ENCODE assay signal across 22 cellular contexts in the genomic region with DNA sequence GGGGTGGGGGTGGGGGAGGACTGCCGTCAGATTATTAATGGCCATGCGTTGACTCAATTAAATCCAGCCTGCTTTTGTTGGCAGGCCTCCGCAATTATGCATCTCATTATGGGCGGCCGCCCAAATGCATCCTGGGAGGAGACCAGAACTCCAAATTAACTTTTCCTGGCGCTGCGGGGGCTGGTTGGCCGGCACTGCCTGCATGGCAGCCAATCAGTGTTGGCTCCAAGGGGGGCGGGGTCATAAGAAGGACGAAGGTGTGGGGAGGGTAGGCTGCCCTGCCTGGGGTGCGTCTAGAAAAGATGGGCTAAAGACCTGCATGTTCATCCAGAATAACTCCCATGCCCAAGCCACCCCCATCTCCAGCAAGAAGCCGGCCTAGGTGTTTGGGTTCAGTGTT.
"Had no signal": no experiment of that assay in that cellular context is flagged by ENCODE, and none has a peak within 500 bp of the region (broad histone marks: within the 10 kb centered on the region; RNA-seq: fewer than 3 reads in every experiment).

No MANE protein-coding gene starts in this region.

- H3K4me1 Mint-ChIP-seq: nephron, neural crest cell had no signal

- H3K36me3 Mint-ChIP-seq: naive thymus-derived CD8-positive, alpha-beta T cell; stimulated activated effector memory CD8-positive, alpha-beta T cell treated with anti-CD3 and anti-CD28 coated beads, Interleukin-12 subunit alpha, Interleukin-12 subunit beta, amount 100 ng/mL, for 72 hours had no signal

- H3K4me1 ChIP-seq: lower lobe of right lung, parathyroid adenoma, psoas muscle, vagina had no signal

- H3K36me3 ChIP-seq: left lung, lower lobe of right lung, sigmoid colon, spleen, suprapubic skin, tibial nerve, upper lobe of left lung, vagina had no signal

- DNase-seq: hypothalamus; left cardiac atrium; left lung; lower lobe of right lung; mesenchymal stem cell; naive thymus-derived CD8-positive, alpha-beta T cell; nucleus accumbens; psoas muscle; sigmoid colon; small intestine; stimulated activated CD4-positive, alpha-beta T cell treated with anti-CD3 and anti-CD28 coated beads, Interleukin-4, amount 100 ng/mL, for 24 hours; stimulated activated naive CD4-positive, alpha-beta T cell; upper lobe of left lung had no signal

- ATAC-seq: left cardiac atrium; left lung; lower lobe of right lung; naive thymus-derived CD8-positive, alpha-beta T cell; psoas muscle; stimulated activated effector memory CD8-positive, alpha-beta T cell treated with anti-CD3 and anti-CD28 coated beads, Interleukin-12 subunit alpha, Interleukin-12 subunit beta, amount 100 ng/mL, for 72 hours had no signal

- H3K4me3 Mint-ChIP-seq: naive thymus-derived CD8-positive, alpha-beta T cell; nephron; neural crest cell; stimulated activated effector memory CD8-positive, alpha-beta T cell treated with anti-CD3 and anti-CD28 coated beads, Interleukin-12 subunit alpha, Interleukin-12 subunit beta, amount 100 ng/mL, for 72 hours; stimulated activated naive CD8-positive, alpha-beta T cell treated with anti-CD3 and anti-CD28 coated beads, Interleukin-15, Interleukin-2, amounts not matched to agents 100 ng/mL and 50 ng/mL, for 24 hours had no signal

- H3K27ac Mint-ChIP-seq: naive thymus-derived CD8-positive, alpha-beta T cell; nephron; stimulated activated effector memory CD8-positive, alpha-beta T cell treated with anti-CD3 and anti-CD28 coated beads, Interleukin-12 subunit alpha, Interleukin-12 subunit beta, amount 100 ng/mL, for 72 hours; stimulated activated naive CD8-positive, alpha-beta T cell treated with anti-CD3 and anti-CD28 coated beads, Interleukin-15, Interleukin-2, amounts not matched to agents 100 ng/mL and 50 ng/mL, for 24 hours had no signal

- H3K4me3 ChIP-seq: left lung, lower lobe of right lung, psoas muscle, sigmoid colon, spleen, suprapubic skin, tibial nerve, upper lobe of left lung, vagina had no signal

- H3K9me3 ChIP-seq: left lung, lower lobe of right lung, psoas muscle, sigmoid colon, suprapubic skin, upper lobe of left lung, vagina had no signal

- H3K9me3 Mint-ChIP-seq: neural crest cell; stimulated activated effector memory CD8-positive, alpha-beta T cell treated with anti-CD3 and anti-CD28 coated beads, Interleukin-12 subunit alpha, Interleukin-12 subunit beta, amount 100 ng/mL, for 72 hours; stimulated activated naive CD8-positive, alpha-beta T cell treated with anti-CD3 and anti-CD28 coated beads, Interleukin-15, Interleukin-2, amounts not matched to agents 100 ng/mL and 50 ng/mL, for 24 hours had no signal
